In the genomic region with DNA sequence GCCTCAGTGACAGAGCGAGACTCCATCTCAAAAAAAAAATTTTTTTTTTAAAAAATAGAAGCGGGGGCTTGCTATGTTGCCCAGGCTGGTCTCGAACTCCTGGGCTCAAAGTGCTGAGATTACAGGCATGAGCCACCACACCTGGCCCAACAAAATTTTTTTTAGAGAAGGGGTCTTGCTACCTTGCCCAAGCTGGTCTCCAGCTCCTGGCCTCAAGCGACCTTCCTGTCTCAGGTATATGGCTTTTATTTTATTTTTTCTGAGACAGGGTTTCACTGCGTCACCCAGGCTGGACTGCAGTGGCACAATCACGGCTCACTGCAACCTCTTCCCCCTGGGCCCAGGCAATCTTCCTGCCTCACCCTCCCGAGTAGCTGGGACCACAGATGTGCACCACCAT, we compare ENCODE assay signal across 12 cellular contexts. TPM values are rescaled to one million over a fixed set of nuclear protein-coding genes. Genes with fewer than 3 reads are reported as not detected.
DNase-seq lines count a peak whose midpoint lies in the region; ATAC-seq and TF ChIP-seq lines count a peak whose summit lies in the region.
"Had no signal": no experiment of that assay in that cellular context is flagged by ENCODE, and none has a peak within 500 bp of the region (broad histone marks: within the 10 kb centered on the region; RNA-seq: fewer than 3 reads in every experiment).

No MANE protein-coding gene starts in this region.

- H3K4me2 ChIP-seq in PC-9 = peak overlapping the region; percentile 99
- H3K4me2 ChIP-seq in parathyroid adenoma (ENCODE audit: low read length) = no peak overlapping the region

- CTCF ChIA-PET in CD8-positive, alpha-beta memory T cell (lab: Charles Lee) = interaction anchor here (0.9 to 9.3 kb wide), 3 partner anchors 116 to 174 kb away, joined by 3 to 104 read pairs (median 4); no protein-coding TSS in a partner anchor
- CTCF ChIA-PET in PC-9 (lab: Charles Lee) = interaction anchor here (0.8 kb wide), 1 partner anchor 71 kb away, joined by 4 read pairs; no protein-coding TSS in a partner anchor

- no peaks in the 10 kb centered on the region for H3K9me3 ChIP-seq in CD8-positive, alpha-beta memory T cell (ENCODE audit: low read length)
- H3K9me3 ChIP-seq in PC-9 (ENCODE audit: insufficient read depth, low read depth) = no peaks in the 10 kb centered on the region
- no peaks in the 10 kb centered on the region for H3K9me3 ChIP-seq in esophagus muscularis mucosa
- H3K9me3 ChIP-seq in parathyroid adenoma (ENCODE audit: control insufficient read depth, low read length) = no peaks in the 10 kb centered on the region
- no peaks in the 10 kb centered on the region for H3K9me3 ChIP-seq in psoas muscle
- H3K9me3 ChIP-seq: BLaER1 treated with 17β-estradiol and CSF1 and Interleukin-3, amounts not matched to agents 10 nM and 100 nM had no signal

- no peak for DNase-seq in CD8-positive, alpha-beta memory T cell
- DNase-seq in PC-9 = no peak
- no peak for DNase-seq in esophagus muscularis mucosa (ENCODE audit: extremely low spot score)
- no peak for DNase-seq in SK-N-DZ (ENCODE audit: low spot score)
- DNase-seq in psoas muscle = no peak
- DNase-seq: KBM-7; stimulated activated CD8-positive, alpha-beta memory T cell treated with anti-CD3 and anti-CD28 coated beads, Interleukin-4, amount 100 ng/mL, for 48 hours had no signal

- peaks cover 53% of the 10 kb centered on the region for H3K79me2 ChIP-seq in PC-9 (ENCODE audit: low read depth)
- no peaks in the 10 kb centered on the region for H3K79me2 ChIP-seq in parathyroid adenoma

- no peaks in the 10 kb centered on the region for H3K9me3 Mint-ChIP-seq in CD8-positive, alpha-beta memory T cell

- no peaks in the 10 kb centered on the region for H3K27me3 ChIP-seq in CD8-positive, alpha-beta memory T cell (ENCODE audit: insufficient read depth, low read length, poor library complexity, severe bottlenecking)
- H3K27me3 ChIP-seq in PC-9 (ENCODE audit: insufficient read depth, low read depth) (no peaks in the 10 kb centered on the region), esophagus muscularis mucosa (no peaks in the 10 kb centered on the region), parathyroid adenoma (ENCODE audit: control insufficient read depth, insufficient read depth, low read length) (no peaks in the 10 kb centered on the region), psoas muscle (ENCODE audit: insufficient read depth in 3 of 3, low read length in 2 of 3) (no peaks in the 10 kb centered on the region)

- H2AFZ ChIP-seq in PC-9 (no peak overlapping the region), parathyroid adenoma (no peak overlapping the region)

- no peak overlapping the region for H3K9ac ChIP-seq in parathyroid adenoma
- H3K9ac ChIP-seq: GM23248 had no signal

- peaks cover 6% of the 10 kb centered on the region; the same call in 1 of the 2 replicates for H4K20me1 ChIP-seq in PC-9 (ENCODE audit: insufficient read depth)

- peaks cover 5 to 16% (median 9%) of the 10 kb centered on the region in 3 donors for H3K4me1 Mint-ChIP-seq in CD8-positive, alpha-beta memory T cell

- H3K27me3 Mint-ChIP-seq in CD8-positive, alpha-beta memory T cell = peaks cover 0 to 2% of the 10 kb centered on the region in 2 donors

- H3F3A ChIP-seq in PC-9 (ENCODE audit: insufficient read depth, low read depth) = peaks cover 59% of the 10 kb centered on the region

- intact Hi-C loops in PC-9 (cut with micrococcal nuclease; ENCODE audit: unreplicated experiment) (no loop called here), esophagus muscularis mucosa (cut with DNase I) (no loop called here), psoas muscle (cut with DNase I) (no loop called here)

- no peak for TF ChIP-seq POLR2A in esophagus muscularis mucosa (IDR thresholded peaks at IDR 0.05; ENCODE audit: low read depth)

- no TSS peak for BruUV-seq in PC-9 (replicated peaks; lab: Mats Ljungman, UMichigan)

- H3K4me3 Mint-ChIP-seq in CD8-positive, alpha-beta memory T cell = peak overlapping the region; percentile 23 to 90 (median 40)

- H3K27ac Mint-ChIP-seq in CD8-positive, alpha-beta memory T cell = peak overlapping the region in 4 of 8 donors; percentile 54 to 75 (median 70)

- peaks cover 0 to 10% (median 0%) of the 10 kb centered on the region in 3 donors for H3K36me3 Mint-ChIP-seq in CD8-positive, alpha-beta memory T cell

- no peak overlapping the region for H3K27ac ChIP-seq in CD8-positive, alpha-beta memory T cell (ENCODE audit: low read depth, low read length)
- H3K27ac ChIP-seq in PC-9 (peak overlapping the region; percentile 100), esophagus muscularis mucosa (replicated peaks in 1 of 4) (peak overlapping the region in 3 of 4 donors; percentile 16 to 93 (median 88)), parathyroid adenoma (peak overlapping the region; percentile 27), psoas muscle (no peak overlapping the region)
- H3K27ac ChIP-seq: GM23248 had no signal

- WGBS in esophagus muscularis mucosa = 95% methylated on average over 7 of the region's 7 CpGs
- WGBS in psoas muscle, 3 donors = 83 to 87% (median 85%) methylated on average over 7 of the region's 7 CpGs

- no peaks in the 10 kb centered on the region for H3K9me2 ChIP-seq in PC-9 (ENCODE audit: insufficient read depth)

- TF ChIP-seq EP300 in esophagus muscularis mucosa (IDR thresholded peaks at IDR 0.05) = no peak

- peaks cover 9% of the 10 kb centered on the region for H3K4me1 ChIP-seq in CD8-positive, alpha-beta memory T cell (ENCODE audit: insufficient read depth, low read length)
- H3K4me1 ChIP-seq in PC-9 (replicated peaks; ENCODE audit: insufficient read depth) (peaks cover 82% of the 10 kb centered on the region), esophagus muscularis mucosa (peaks cover 16 to 36% (median 31%) of the 10 kb centered on the region in 4 donors), parathyroid adenoma (peaks cover 30% of the 10 kb centered on the region), psoas muscle (no peaks in the 10 kb centered on the region)

- POLR2A ChIA-PET in CD8-positive, alpha-beta memory T cell (lab: Charles Lee) = interaction anchor here (0.7 kb wide), 1 partner anchor 551 kb away, joined by 9 read pairs; no protein-coding TSS in a partner anchor
- POLR2A ChIA-PET in PC-9 (lab: Charles Lee; ENCODE audit: unreplicated experiment) = interaction anchor here (0.6 to 3.9 kb wide), 8 partner anchors 41 to 93 kb away, joined by 3 to 68 read pairs (median 22); partner anchors contain the start of gene CLDN4

- ATAC-seq in GM18861 (IDR thresholded peaks at IDR 0.05; ENCODE audit: unreplicated experiment) = no peak
- no peak for ATAC-seq in HG03159 (IDR thresholded peaks at IDR 0.05; ENCODE audit: unreplicated experiment)
- ATAC-seq in psoas muscle = no peak

- peaks cover 7% of the 10 kb centered on the region for H3K36me3 ChIP-seq in CD8-positive, alpha-beta memory T cell (ENCODE audit: insufficient read depth, low read length)
- H3K36me3 ChIP-seq in PC-9 (ENCODE audit: low read depth) (peaks cover 15% of the 10 kb centered on the region; the same call in 1 of the 2 replicates), esophagus muscularis mucosa (peaks cover 0 to 22% (median 20%) of the 10 kb centered on the region in 4 donors), parathyroid adenoma (ENCODE audit: control insufficient read depth, insufficient read depth, low read length) (no peaks in the 10 kb centered on the region), psoas muscle (ENCODE audit: insufficient read depth in 1 of 2, low read depth in 1 of 2) (peaks cover 4 to 20% of the 10 kb centered on the region in 2 donors)

- no peak for TF ChIP-seq CTCF in PC-9 (conservative IDR thresholded peaks at IDR 0.05)
- no peak for TF ChIP-seq CTCF in esophagus muscularis mucosa (IDR thresholded peaks at IDR 0.05)
- no peak for TF ChIP-seq CTCF in parathyroid adenoma (IDR thresholded peaks at IDR 0.05)
- TF ChIP-seq CTCF in psoas muscle (IDR thresholded peaks at IDR 0.05) = no peak

- H3K4me3 ChIP-seq in CD8-positive, alpha-beta memory T cell (ENCODE audit: low read length) = no peak overlapping the region
- H3K4me3 ChIP-seq in PC-9 (no peak overlapping the region), esophagus muscularis mucosa (no peak overlapping the region), parathyroid adenoma (ENCODE audit: low read depth, low read length) (no peak overlapping the region), psoas muscle (no peak overlapping the region)

RNA-seq across cellular contexts. Expression of gene ABHD11, which starts 1.6 kb away (rescaled TPM):
- total RNA-seq in CD8-positive, alpha-beta memory T cell = 10 to 100 TPM; 23.2 to 26.5 TPM
- polyA plus RNA-seq in CD8-positive, alpha-beta memory T cell = 13.1 TPM
- total RNA-seq in PC-9 (2021) (74.4 and 92.6 TPM in 2 replicates), esophagus muscularis mucosa (1 to 10 TPM; 6.1 to 7.9 (median 7.2) TPM), psoas muscle (10 to 100 TPM in 2 of 4 donors, 1 to 10 TPM in 2; 6.8 to 16.9 (median 11.5) TPM)
- polyA plus RNA-seq in SK-N-DZ (2014; cell fraction: cytosol; rRNA removed) = 5.8 and 7.9 TPM in 2 replicates
- polyA plus RNA-seq in SK-N-DZ (2014; cell fraction: nucleus; rRNA removed) = 2.4 and 6.5 TPM in 2 replicates
- 10 to 100 TPM in 2 of 3 donors, 1 to 10 TPM in 1; 7.4 to 26.6 (median 14.1) TPM for polyA plus RNA-seq in psoas muscle

RNA-seq across cellular contexts. Expression of gene STX1A, which starts 20.7 kb away (rescaled TPM):
- 10 to 100 TPM; 18.4 to 18.8 TPM for total RNA-seq in CD8-positive, alpha-beta memory T cell
- 1.5 TPM for polyA plus RNA-seq in CD8-positive, alpha-beta memory T cell
- 39.1 and 40.5 TPM in 2 replicates for total RNA-seq in PC-9 (2021)
- total RNA-seq in esophagus muscularis mucosa = 10 to 100 TPM in 2 of 4 donors, 1 to 10 TPM in 2; 7.1 to 16.0 (median 9.6) TPM
- polyA plus RNA-seq in SK-N-DZ (2014; cell fraction: cytosol; rRNA removed) = 21.1 and 30.9 TPM in 2 replicates
- 120 and 134 TPM in 2 replicates for polyA plus RNA-seq in SK-N-DZ (2014; cell fraction: nucleus; rRNA removed)
- total RNA-seq in psoas muscle = 1 to 10 TPM; 1.9 to 3.6 (median 2.6) TPM
- 1 to 10 TPM; 2.3 to 5.4 (median 4.2) TPM for polyA plus RNA-seq in psoas muscle

RNA-seq across cellular contexts. Expression of gene CLDN3, which starts 29.9 kb away (rescaled TPM):
- not detected for total RNA-seq in CD8-positive, alpha-beta memory T cell
- polyA plus RNA-seq in CD8-positive, alpha-beta memory T cell = not detected
- total RNA-seq in PC-9 (2021) (31.3 and 45.2 TPM in 2 replicates), esophagus muscularis mucosa (under 1 TPM in 1 of 4 donors, not detected in 3; 0.80 TPM), psoas muscle (under 1 TPM in 1 of 4 donors, not detected in 3; 0.17 TPM)
- polyA plus RNA-seq in SK-N-DZ (2014; cell fraction: cytosol; rRNA removed) = not detected in 2 replicates
- polyA plus RNA-seq in SK-N-DZ (2014; cell fraction: nucleus; rRNA removed) = not detected in 2 replicates
- polyA plus RNA-seq in psoas muscle = under 1 TPM in 2 of 3 donors, not detected in 1; 0.04 to 0.16 TPM
- total RNA-seq: GM23248 had no signal
- polyA plus RNA-seq: GM23248 had no signal

RNA-seq across cellular contexts. Expression of gene BUD23, which starts 56.8 kb away (rescaled TPM):
- 100 to 1,000 TPM; 102 to 113 TPM for total RNA-seq in CD8-positive, alpha-beta memory T cell
- 130 TPM for polyA plus RNA-seq in CD8-positive, alpha-beta memory T cell
- total RNA-seq in PC-9 (2021) (122 and 158 TPM in 2 replicates), esophagus muscularis mucosa (10 to 100 TPM; 43.2 to 51.5 (median 48.6) TPM), psoas muscle (10 to 100 TPM; 50.4 to 96.2 (median 83.4) TPM)
- polyA plus RNA-seq in SK-N-DZ (2014; cell fraction: cytosol; rRNA removed) = 54.7 and 61.5 TPM in 2 replicates
- polyA plus RNA-seq in SK-N-DZ (2014; cell fraction: nucleus; rRNA removed) = 31.6 and 34.5 TPM in 2 replicates
- polyA plus RNA-seq in psoas muscle = 100 to 1,000 TPM; 106 to 155 (median 149) TPM

RNA-seq across cellular contexts. Expression of gene DNAJC30, which starts 57.0 kb away (rescaled TPM):
- total RNA-seq in CD8-positive, alpha-beta memory T cell = 10 to 100 TPM; 10.9 to 12.4 TPM
- polyA plus RNA-seq in CD8-positive, alpha-beta memory T cell = 10.0 TPM
- total RNA-seq in PC-9 (2021) (8.0 and 9.5 TPM in 2 replicates), esophagus muscularis mucosa (1 to 10 TPM; 4.5 to 7.5 (median 5.5) TPM), psoas muscle (10 to 100 TPM in 2 of 4 donors, 1 to 10 TPM in 2; 8.7 to 13.9 (median 10.6) TPM)
- 1.4 and 2.0 TPM in 2 replicates for polyA plus RNA-seq in SK-N-DZ (2014; cell fraction: cytosol; rRNA removed)
- polyA plus RNA-seq in SK-N-DZ (2014; cell fraction: nucleus; rRNA removed) = 1.1 and 2.0 TPM in 2 replicates
- 1 to 10 TPM; 4.3 to 9.8 (median 8.3) TPM for polyA plus RNA-seq in psoas muscle

Comparison
In these comparisons a context has a peak if more than half of its experiments do, and no peak if none do; other contexts are left out.
1. H3K27ac ChIP-seq: peak in PC-9 (single experiment), esophagus muscularis mucosa (3 of 4) and parathyroid adenoma (single experiment); none in CD8-positive, alpha-beta memory T cell (single experiment) and psoas muscle (single experiment).
2. RNA of gene CLDN3, which starts 29.9 kb away (total RNA-seq): 31.3 to 45.2 TPM in PC-9; 0.17 TPM in psoas muscle, not detected in CD8-positive, alpha-beta memory T cell and 0.80 TPM in esophagus muscularis mucosa; every median in the first group is over 10 times any median in the second.